ENCODE assay signal across 1 cellular context in the genomic region with DNA sequence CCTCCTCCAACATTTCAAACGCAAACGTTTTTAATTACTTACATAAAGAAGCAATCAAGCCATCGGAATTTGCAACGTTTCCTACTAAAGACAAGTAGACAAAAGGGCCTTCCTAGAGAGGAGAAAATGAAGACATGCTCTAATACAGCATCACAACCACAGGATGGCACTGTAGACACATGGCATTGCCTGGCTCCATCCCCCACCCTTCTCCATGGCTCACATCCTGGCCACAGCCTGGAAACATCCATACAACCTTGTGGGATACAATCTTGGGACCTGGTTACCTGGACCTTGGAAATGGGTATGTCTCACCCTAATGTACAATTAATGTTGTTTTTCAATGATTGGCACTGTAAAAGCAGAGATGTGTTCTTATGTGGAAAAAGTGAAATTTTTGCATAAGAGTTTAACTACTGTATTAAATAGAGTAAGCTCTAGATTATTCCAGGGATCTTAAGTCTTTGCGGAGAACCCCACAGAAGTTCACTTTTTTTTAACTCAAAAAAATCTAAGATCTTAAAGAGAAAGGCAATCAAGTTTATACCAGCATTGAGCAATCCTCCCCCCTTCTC.
A peak's percentile ranks its signal among the peaks of the same experiment; 100 is the strongest.
TF ChIP-seq lines count a peak whose summit lies in the region.

No MANE protein-coding gene starts in this region.

TF ChIP-seq in IMR-90, 13 proteins besides CTCF, POLR2A, EP300 and RAD21 (continued from another document):
- TF ChIP-seq, protein P1, sequence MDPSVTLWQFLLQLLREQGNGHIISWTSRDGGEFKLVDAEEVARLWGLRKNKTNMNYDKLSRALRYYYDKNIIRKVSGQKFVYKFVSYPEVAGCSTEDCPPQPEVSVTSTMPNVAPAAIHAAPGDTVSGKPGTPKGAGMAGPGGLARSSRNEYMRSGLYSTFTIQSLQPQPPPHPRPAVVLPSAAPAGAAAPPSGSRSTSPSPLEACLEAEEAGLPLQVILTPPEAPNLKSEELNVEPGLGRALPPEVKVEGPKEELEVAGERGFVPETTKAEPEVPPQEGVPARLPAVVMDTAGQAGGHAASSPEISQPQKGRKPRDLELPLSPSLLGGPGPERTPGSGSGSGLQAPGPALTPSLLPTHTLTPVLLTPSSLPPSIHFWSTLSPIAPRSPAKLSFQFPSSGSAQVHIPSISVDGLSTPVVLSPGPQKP (IDR thresholded peaks at IDR 0.05; ENCODE audit: borderline replicate concordance, low read depth, low read length): no peak
- TF ChIP-seq SMC3 (IDR thresholded peaks at IDR 0.05; ENCODE audit: low read depth, low read length): peak; percentile 93
